Comparison of ENCODE assay signal across 4 cellular contexts in the genomic region with DNA sequence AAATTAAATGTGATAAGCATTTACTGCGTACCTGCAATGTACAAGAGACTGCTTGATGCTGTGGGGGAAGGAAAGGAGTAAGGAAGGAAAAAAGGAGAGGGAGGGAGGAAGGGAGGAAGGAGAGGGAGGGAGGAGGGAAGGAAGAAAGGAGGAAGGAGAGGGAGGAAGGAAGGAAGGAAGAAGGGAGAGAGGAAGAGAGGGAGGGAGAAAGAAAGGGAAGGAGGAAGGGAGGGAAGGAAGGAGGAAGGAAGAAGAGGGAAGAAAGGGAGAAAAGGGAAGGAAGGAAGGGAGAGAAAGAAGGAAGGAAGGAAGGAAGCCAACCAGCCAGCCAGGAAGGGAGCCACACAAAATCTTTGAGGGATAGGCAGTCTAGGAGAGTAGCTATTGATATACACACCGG.
TF ChIP-seq lines count a peak whose summit lies in the region.

No MANE protein-coding gene starts in this region.

TF ChIP-seq in SK-N-SH, 30 proteins besides CTCF, POLR2A, EP300 and RAD21:
- TF ChIP-seq, protein P1, sequence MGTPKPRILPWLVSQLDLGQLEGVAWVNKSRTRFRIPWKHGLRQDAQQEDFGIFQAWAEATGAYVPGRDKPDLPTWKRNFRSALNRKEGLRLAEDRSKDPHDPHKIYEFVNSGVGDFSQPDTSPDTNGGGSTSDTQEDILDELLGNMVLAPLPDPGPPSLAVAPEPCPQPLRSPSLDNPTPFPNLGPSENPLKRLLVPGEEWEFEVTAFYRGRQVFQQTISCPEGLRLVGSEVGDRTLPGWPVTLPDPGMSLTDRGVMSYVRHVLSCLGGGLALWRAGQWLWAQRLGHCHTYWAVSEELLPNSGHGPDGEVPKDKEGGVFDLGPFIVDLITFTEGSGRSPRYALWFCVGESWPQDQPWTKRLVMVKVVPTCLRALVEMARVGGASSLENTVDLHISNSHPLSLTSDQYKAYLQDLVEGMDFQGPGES (IDR thresholded peaks at IDR 0.05; ENCODE audit: low read depth, low read length) = no peak
- TF ChIP-seq, protein P2, sequence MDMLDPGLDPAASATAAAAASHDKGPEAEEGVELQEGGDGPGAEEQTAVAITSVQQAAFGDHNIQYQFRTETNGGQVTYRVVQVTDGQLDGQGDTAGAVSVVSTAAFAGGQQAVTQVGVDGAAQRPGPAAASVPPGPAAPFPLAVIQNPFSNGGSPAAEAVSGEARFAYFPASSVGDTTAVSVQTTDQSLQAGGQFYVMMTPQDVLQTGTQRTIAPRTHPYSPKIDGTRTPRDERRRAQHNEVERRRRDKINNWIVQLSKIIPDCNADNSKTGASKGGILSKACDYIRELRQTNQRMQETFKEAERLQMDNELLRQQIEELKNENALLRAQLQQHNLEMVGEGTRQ (IDR thresholded peaks at IDR 0.05; ENCODE audit: borderline replicate concordance, low read depth, low read length) = no peak
TF ChIP-seq in SK-N-SH: peak in this region for 0.

TF ChIP-seq in SK-N-SH treated with all-trans-retinoic acid at 6 μM for 48 hours, 23 proteins besides CTCF, POLR2A, EP300 and RAD21:
- no peak for TF ChIP-seq ZFP30 (CRISPR knock-in tag; IDR thresholded peaks at IDR 0.05)
- TF ChIP-seq, protein P3, sequence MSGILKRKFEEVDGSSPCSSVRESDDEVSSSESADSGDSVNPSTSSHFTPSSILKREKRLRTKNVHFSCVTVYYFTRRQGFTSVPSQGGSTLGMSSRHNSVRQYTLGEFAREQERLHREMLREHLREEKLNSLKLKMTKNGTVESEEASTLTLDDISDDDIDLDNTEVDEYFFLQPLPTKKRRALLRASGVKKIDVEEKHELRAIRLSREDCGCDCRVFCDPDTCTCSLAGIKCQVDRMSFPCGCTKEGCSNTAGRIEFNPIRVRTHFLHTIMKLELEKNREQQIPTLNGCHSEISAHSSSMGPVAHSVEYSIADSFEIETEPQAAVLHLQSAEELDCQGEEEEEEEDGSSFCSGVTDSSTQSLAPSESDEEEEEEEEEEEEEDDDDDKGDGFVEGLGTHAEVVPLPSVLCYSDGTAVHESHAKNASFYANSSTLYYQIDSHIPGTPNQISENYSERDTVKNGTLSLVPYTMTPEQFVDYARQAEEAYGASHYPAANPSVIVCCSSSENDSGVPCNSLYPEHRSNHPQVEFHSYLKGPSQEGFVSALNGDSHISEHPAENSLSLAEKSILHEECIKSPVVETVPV (CRISPR knock-in tag; IDR thresholded peaks at IDR 0.05) = no peak
- TF ChIP-seq ZC3H10 (CRISPR knock-in tag; IDR thresholded peaks at IDR 0.05) = no peak
- no peak for TF ChIP-seq ZNF70 (CRISPR knock-in tag; IDR thresholded peaks at IDR 0.05)
- TF ChIP-seq GLIS3 (CRISPR knock-in tag; IDR thresholded peaks at IDR 0.05) = no peak
- no peak for TF ChIP-seq TCF4 (CRISPR knock-in tag; IDR thresholded peaks at IDR 0.05; ENCODE audit: borderline replicate concordance)
- no peak for TF ChIP-seq ISL1 (CRISPR knock-in tag; IDR thresholded peaks at IDR 0.05)
- TF ChIP-seq OSR1 (CRISPR knock-in tag; IDR thresholded peaks at IDR 0.05) = no peak
- TF ChIP-seq ARNTL (CRISPR knock-in tag; IDR thresholded peaks at IDR 0.05; ENCODE audit: borderline replicate concordance, low read depth) = no peak

TF ChIP-seq in HEK293, 187 proteins besides CTCF, POLR2A, EP300 and RAD21:
- peak; percentile 92 for TF ChIP-seq ZNF366 (tag by site-specific recombination; conservative IDR thresholded peaks at IDR 0.05)
- TF ChIP-seq, protein P4, sequence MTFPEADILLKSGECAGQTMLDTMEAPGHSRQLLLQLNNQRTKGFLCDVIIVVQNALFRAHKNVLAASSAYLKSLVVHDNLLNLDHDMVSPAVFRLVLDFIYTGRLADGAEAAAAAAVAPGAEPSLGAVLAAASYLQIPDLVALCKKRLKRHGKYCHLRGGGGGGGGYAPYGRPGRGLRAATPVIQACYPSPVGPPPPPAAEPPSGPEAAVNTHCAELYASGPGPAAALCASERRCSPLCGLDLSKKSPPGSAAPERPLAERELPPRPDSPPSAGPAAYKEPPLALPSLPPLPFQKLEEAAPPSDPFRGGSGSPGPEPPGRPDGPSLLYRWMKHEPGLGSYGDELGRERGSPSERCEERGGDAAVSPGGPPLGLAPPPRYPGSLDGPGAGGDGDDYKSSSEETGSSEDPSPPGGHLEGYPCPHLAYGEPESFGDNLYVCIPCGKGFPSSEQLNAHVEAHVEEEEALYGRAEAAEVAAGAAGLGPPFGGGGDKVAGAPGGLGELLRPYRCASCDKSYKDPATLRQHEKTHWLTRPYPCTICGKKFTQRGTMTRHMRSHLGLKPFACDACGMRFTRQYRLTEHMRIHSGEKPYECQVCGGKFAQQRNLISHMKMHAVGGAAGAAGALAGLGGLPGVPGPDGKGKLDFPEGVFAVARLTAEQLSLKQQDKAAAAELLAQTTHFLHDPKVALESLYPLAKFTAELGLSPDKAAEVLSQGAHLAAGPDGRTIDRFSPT (tag by site-specific recombination; IDR thresholded peaks at IDR 0.05) = no peak
- TF ChIP-seq ZNF624 (tag by site-specific recombination; IDR thresholded peaks at IDR 0.05) = no peak
- TF ChIP-seq KLF7 (tag by site-specific recombination; IDR thresholded peaks at IDR 0.05; ENCODE audit: borderline replicate concordance) = no peak

TF ChIP-seq in K562, 482 proteins besides CTCF, POLR2A, EP300 and RAD21:
- TF ChIP-seq POLR3G (IDR thresholded peaks at IDR 0.05; ENCODE audit: extremely low read depth, insufficient read length, insufficient replicate concordance) = no peak
- TF ChIP-seq, protein P5, sequence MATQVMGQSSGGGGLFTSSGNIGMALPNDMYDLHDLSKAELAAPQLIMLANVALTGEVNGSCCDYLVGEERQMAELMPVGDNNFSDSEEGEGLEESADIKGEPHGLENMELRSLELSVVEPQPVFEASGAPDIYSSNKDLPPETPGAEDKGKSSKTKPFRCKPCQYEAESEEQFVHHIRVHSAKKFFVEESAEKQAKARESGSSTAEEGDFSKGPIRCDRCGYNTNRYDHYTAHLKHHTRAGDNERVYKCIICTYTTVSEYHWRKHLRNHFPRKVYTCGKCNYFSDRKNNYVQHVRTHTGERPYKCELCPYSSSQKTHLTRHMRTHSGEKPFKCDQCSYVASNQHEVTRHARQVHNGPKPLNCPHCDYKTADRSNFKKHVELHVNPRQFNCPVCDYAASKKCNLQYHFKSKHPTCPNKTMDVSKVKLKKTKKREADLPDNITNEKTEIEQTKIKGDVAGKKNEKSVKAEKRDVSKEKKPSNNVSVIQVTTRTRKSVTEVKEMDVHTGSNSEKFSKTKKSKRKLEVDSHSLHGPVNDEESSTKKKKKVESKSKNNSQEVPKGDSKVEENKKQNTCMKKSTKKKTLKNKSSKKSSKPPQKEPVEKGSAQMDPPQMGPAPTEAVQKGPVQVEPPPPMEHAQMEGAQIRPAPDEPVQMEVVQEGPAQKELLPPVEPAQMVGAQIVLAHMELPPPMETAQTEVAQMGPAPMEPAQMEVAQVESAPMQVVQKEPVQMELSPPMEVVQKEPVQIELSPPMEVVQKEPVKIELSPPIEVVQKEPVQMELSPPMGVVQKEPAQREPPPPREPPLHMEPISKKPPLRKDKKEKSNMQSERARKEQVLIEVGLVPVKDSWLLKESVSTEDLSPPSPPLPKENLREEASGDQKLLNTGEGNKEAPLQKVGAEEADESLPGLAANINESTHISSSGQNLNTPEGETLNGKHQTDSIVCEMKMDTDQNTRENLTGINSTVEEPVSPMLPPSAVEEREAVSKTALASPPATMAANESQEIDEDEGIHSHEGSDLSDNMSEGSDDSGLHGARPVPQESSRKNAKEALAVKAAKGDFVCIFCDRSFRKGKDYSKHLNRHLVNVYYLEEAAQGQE (CRISPR knock-in tag; IDR thresholded peaks at IDR 0.05; ENCODE audit: low read depth) = no peak
- TF ChIP-seq ETV5 (CRISPR knock-in tag; IDR thresholded peaks at IDR 0.05; ENCODE audit: low read depth) = no peak
- TF ChIP-seq, protein P6, sequence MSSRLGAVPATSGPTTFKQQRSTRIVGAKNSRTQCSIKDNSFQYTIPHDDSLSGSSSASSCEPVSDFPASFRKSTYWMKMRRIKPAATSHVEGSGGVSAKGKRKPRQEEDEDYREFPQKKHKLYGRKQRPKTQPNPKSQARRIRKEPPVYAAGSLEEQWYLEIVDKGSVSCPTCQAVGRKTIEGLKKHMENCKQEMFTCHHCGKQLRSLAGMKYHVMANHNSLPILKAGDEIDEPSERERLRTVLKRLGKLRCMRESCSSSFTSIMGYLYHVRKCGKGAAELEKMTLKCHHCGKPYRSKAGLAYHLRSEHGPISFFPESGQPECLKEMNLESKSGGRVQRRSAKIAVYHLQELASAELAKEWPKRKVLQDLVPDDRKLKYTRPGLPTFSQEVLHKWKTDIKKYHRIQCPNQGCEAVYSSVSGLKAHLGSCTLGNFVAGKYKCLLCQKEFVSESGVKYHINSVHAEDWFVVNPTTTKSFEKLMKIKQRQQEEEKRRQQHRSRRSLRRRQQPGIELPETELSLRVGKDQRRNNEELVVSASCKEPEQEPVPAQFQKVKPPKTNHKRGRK (tag; IDR thresholded peaks at IDR 0.05) = peak; percentile 61; the same call in 1 of the 2 replicates
- TF ChIP-seq, protein P7, sequence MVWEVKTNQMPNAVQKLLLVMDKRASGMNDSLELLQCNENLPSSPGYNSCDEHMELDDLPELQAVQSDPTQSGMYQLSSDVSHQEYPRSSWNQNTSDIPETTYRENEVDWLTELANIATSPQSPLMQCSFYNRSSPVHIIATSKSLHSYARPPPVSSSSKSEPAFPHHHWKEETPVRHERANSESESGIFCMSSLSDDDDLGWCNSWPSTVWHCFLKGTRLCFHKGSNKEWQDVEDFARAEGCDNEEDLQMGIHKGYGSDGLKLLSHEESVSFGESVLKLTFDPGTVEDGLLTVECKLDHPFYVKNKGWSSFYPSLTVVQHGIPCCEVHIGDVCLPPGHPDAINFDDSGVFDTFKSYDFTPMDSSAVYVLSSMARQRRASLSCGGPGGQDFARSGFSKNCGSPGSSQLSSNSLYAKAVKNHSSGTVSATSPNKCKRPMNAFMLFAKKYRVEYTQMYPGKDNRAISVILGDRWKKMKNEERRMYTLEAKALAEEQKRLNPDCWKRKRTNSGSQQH (CRISPR knock-in tag; IDR thresholded peaks at IDR 0.05) = 0 out of 2 replicates have a peak, but pooled peaks have one; percentile 14
